ENCODE assay signal across 20 cellular contexts in genomic region chr2:202120827-202121226, GRCh38. TPM values are rescaled to one million over a fixed set of nuclear protein-coding genes. Genes with fewer than 3 reads are reported as not detected.
DNase-seq lines count a peak whose midpoint lies in the region; ATAC-seq, FAIRE-seq and TF ChIP-seq lines count a peak whose summit lies in the region.
"Had no signal": no experiment of that assay in that cellular context is flagged by ENCODE, and none has a peak within 500 bp of the region (broad histone marks: within the 10 kb centered on the region; RNA-seq: fewer than 3 reads in every experiment).

No MANE protein-coding gene starts in this region.

- H2BK15ac ChIP-seq in IMR-90 (ENCODE audit: low read depth, low read length): no peak overlapping the region

- no peak overlapping the region for H3K14ac ChIP-seq in IMR-90 (replicated peaks; ENCODE audit: low read depth, low read length)

- no peaks in the 10 kb centered on the region for H3K27me3 ChIP-seq in IMR-90 (ENCODE audit: control insufficient read depth, insufficient read depth, low read length)
- H3K27me3 ChIP-seq in GM12878 (replicated peaks in 1 of 2; ENCODE audit: control insufficient read depth in 2 of 2, insufficient read depth in 2 of 2, low read length in 1 of 2): 0 out of 4 replicates have a peak, but pooled peaks cover 0 to 3% of the 10 kb centered on the region in 2 experiments
- H3K27me3 ChIP-seq in neural progenitor cell: no peaks in the 10 kb centered on the region

- SMC1A ChIA-PET in GM12878 (lab: Charles Lee; ENCODE audit: uncharacterized antibody, unreplicated experiment): no interaction called here

- H3K9me3 Mint-ChIP-seq in neural progenitor cell: peaks cover 16% of the 10 kb centered on the region

- no peak overlapping the region for H4K91ac ChIP-seq in IMR-90 (ENCODE audit: insufficient read depth, low read depth, low read length)

- H2AK9ac ChIP-seq in IMR-90 (replicated peaks; ENCODE audit: low read depth, low read length, poor library complexity): no peak overlapping the region

- H3K4me3 Mint-ChIP-seq in neural progenitor cell: peak overlapping the region; percentile 8
- H3K4me3 Mint-ChIP-seq: GM23338, H9 had no signal

- H3K79me1 ChIP-seq in IMR-90 (ENCODE audit: low read depth in 1 of 2, low read length in 2 of 2): no peaks in the 10 kb centered on the region; a peak in 1 of 4 replicates

- H3K23ac ChIP-seq in IMR-90 (ENCODE audit: low read depth, low read length): no peak overlapping the region

- H3K9ac ChIP-seq in IMR-90 (ENCODE audit: low read depth, low read length) (no peak overlapping the region), GM12878 (ENCODE audit: control insufficient read depth, insufficient read depth, low read length) (no peak overlapping the region), neural progenitor cell (no peak overlapping the region)

- no peak overlapping the region; the same call in 1 of the 2 replicates for H2BK120ac ChIP-seq in IMR-90 (ENCODE audit: low read depth, low read length)

- H4K8ac ChIP-seq in IMR-90 (ENCODE audit: low read depth in 2 of 2, low read length in 2 of 2): no peak overlapping the region

- H3K27me3 Mint-ChIP-seq in neural progenitor cell (ENCODE audit: insufficient read depth, low read depth): peaks cover 4% of the 10 kb centered on the region

- H3K4me2 ChIP-seq in IMR-90 (ENCODE audit: low read depth, low read length): no peak overlapping the region
- no peak overlapping the region for H3K4me2 ChIP-seq in GM12878 (ENCODE audit: control insufficient read depth, insufficient read depth)
- H3K4me2 ChIP-seq in neural progenitor cell: no peak overlapping the region
- H3K4me2 ChIP-seq: GM23338 had no signal

- H4K20me1 ChIP-seq in IMR-90 (ENCODE audit: insufficient read depth, low read length) (no peaks in the 10 kb centered on the region), GM12878 (ENCODE audit: control insufficient read depth, insufficient read depth) (no peaks in the 10 kb centered on the region), neural progenitor cell (ENCODE audit: low read depth) (no peaks in the 10 kb centered on the region)

- no peak overlapping the region for H3K27ac ChIP-seq in IMR-90 (ENCODE audit: insufficient read depth, low read length)
- no peak overlapping the region for H3K27ac ChIP-seq in GM12878 (ENCODE audit: control insufficient read depth, insufficient read depth)
- no peak overlapping the region for H3K27ac ChIP-seq in neural progenitor cell

- H3F3A ChIP-seq in neural progenitor cell (ENCODE audit: low read depth): peaks cover 12% of the 10 kb centered on the region

- in situ Hi-C loops in IMR-90 (cut with MboI; ENCODE audit: low sequenced_read_pairs): no loop called here
- in situ Hi-C loops in GM12878 (cut with MboI): no loop called here

- H3K36me3 ChIP-seq in IMR-90 (ENCODE audit: control insufficient read depth, insufficient read depth, low read length) (no peaks in the 10 kb centered on the region), GM12878 (ENCODE audit: control insufficient read depth in 2 of 2, insufficient read depth in 2 of 2, low read length in 1 of 2) (no peaks in the 10 kb centered on the region), neural progenitor cell (no peaks in the 10 kb centered on the region)

- H3K4ac ChIP-seq in IMR-90 (ENCODE audit: low read depth, low read length): peak overlapping the region; percentile 56

- no peak overlapping the region for H4K5ac ChIP-seq in IMR-90 (ENCODE audit: low read depth, low read length)

- H2AK5ac ChIP-seq in IMR-90 (ENCODE audit: low read depth, low read length): 0 out of 2 replicates have a peak overlapping the region, but pooled peaks have one; percentile 40

- CTCF ChIA-PET in IMR-90 (lab: Yijun Ruan, JAX) (no interaction called here), GM12878 (lab: Yijun Ruan, JAX) (interaction anchor here (0.6 to 1.2 kb wide), 2 partner anchors 18 to 58 kb away, joined by 3 to 6 read pairs; no protein-coding TSS in a partner anchor)

- intact Hi-C loops in IMR-90 (cut with micrococcal nuclease): no loop called here
- intact Hi-C loops in GM12878 (cut with micrococcal nuclease; ENCODE audit: unreplicated experiment): no loop called here

- H2BK5ac ChIP-seq in IMR-90 (ENCODE audit: low read depth, low read length, poor library complexity, severe bottlenecking): no peak overlapping the region

- H3K4me1 Mint-ChIP-seq in neural progenitor cell: peaks cover 32% of the 10 kb centered on the region

- TF ChIP-seq EP300 in Ishikawa (IDR thresholded peaks at IDR 0.05; ENCODE audit: borderline replicate concordance) (no peak), GM12878 (IDR thresholded peaks at IDR 0.05; ENCODE audit: borderline replicate concordance in 1 of 2, control insufficient read depth in 1 of 2, low read depth in 2 of 2, low read length in 2 of 2) (no peak)

- peaks cover 17% of the 10 kb centered on the region for H3K9me1 ChIP-seq in IMR-90 (ENCODE audit: insufficient read depth, low read length)

- H2AFZ ChIP-seq in IMR-90 (replicated peaks; ENCODE audit: low read length, poor library complexity): no peak overlapping the region
- H2AFZ ChIP-seq in GM12878 (ENCODE audit: control insufficient read depth, low read depth, low read length): no peak overlapping the region
- H2AFZ ChIP-seq in neural progenitor cell (replicated peaks): no peak overlapping the region
- H2AFZ ChIP-seq: GM23338 had no signal

- H3K4me3 ChIP-seq in IMR-90 (ENCODE audit: insufficient read depth, low read depth, low read length): no peak overlapping the region
- H3K4me3 ChIP-seq in GM12878: no peak overlapping the region
- H3K4me3 ChIP-seq in neural progenitor cell: no peak overlapping the region
- H3K4me3 ChIP-seq: GM23338 had no signal

- TF ChIP-seq RAD21 in IMR-90 (IDR thresholded peaks at IDR 0.05; ENCODE audit: low read length): no peak
- no peak for TF ChIP-seq RAD21 in Ishikawa (IDR thresholded peaks at IDR 0.05; ENCODE audit: low read depth)
- no peak for TF ChIP-seq RAD21 in GM12878 (IDR thresholded peaks at IDR 0.05; ENCODE audit: insufficient read depth, low read depth, low read length)

- TF ChIP-seq POLR2A in IMR-90 (IDR thresholded peaks at IDR 0.05; ENCODE audit: low read depth, low read length): no peak
- TF ChIP-seq POLR2A in GM12878 (IDR thresholded peaks at IDR 0.05; ENCODE audit: low read depth, low read length): no peak

- POLR2A ChIA-PET in IMR-90 (lab: Charles Lee; ENCODE audit: unreplicated experiment): no interaction called here
- POLR2A ChIA-PET in GM12878 (lab: Charles Lee): no interaction called here

- no peak overlapping the region for H3K27ac Mint-ChIP-seq in neural progenitor cell
- H3K27ac Mint-ChIP-seq: CD4-positive, alpha-beta memory T cell; GM23338; H9 had no signal

- no CpG with 5 or more reads among the region's 3 CpGs for WGBS in IMR-90 (ENCODE audit: extremely low coverage in 2 of 2, insufficient read length in 1 of 2), 2 experiments
- WGBS in GM12878 (ENCODE audit: insufficient coverage, insufficient replicate concordance, low lambda C conversion rate, missing lambda C conversion rate): 31% methylated on average over 3 of the region's 3 CpGs

- no peaks in the 10 kb centered on the region for H3K36me3 Mint-ChIP-seq in neural progenitor cell
- H3K36me3 Mint-ChIP-seq: CD4-positive, alpha-beta memory T cell had no signal

- H2BK20ac ChIP-seq in IMR-90 (ENCODE audit: low read depth, low read length): no peak overlapping the region; the same call in 1 of the 2 replicates

- H3K18ac ChIP-seq in IMR-90 (ENCODE audit: low read depth, low read length): no peak overlapping the region

- no peak for TF ChIP-seq CTCF in IMR-90 (conservative IDR thresholded peaks at IDR 0.05; ENCODE audit: low read depth, low read length)
- no peak for TF ChIP-seq CTCF in GM12878 (IDR thresholded peaks at IDR 0.05 in 2 of 3, conservative IDR thresholded peaks at IDR 0.05 in 1 of 3; ENCODE audit: control insufficient read depth in 2 of 3, extremely low read depth in 1 of 3, insufficient read depth in 1 of 3, low read depth in 3 of 3, low read length in 3 of 3)
- TF ChIP-seq CTCF in neural progenitor cell (IDR thresholded peaks at IDR 0.05): no peak

- RAD21 ChIA-PET in GM12878 (lab: Charles Lee; ENCODE audit: unreplicated experiment): no interaction called here

- no peak for ATAC-seq in IMR-90 (ENCODE audit: low read depth)
- ATAC-seq in GM12878: no peak
- ATAC-seq: GM23338, HCT116 had no signal

- BruUV-seq in IMR-90 (replicated peaks; lab: Mats Ljungman, UMichigan) (no TSS peak), GM12878 (replicated peaks; lab: Mats Ljungman, UMichigan) (no TSS peak)

- no peak for FAIRE-seq in GM12878 (lab: Jason Lieb, UNC)
- FAIRE-seq: G401.6, GM19239 had no signal

- H3K56ac ChIP-seq in IMR-90 (ENCODE audit: extremely low read depth, insufficient read depth, low read length): no peak overlapping the region

- H3K4me1 ChIP-seq in IMR-90 (ENCODE audit: control insufficient read depth, insufficient read depth, low read length) (peaks cover 21% of the 10 kb centered on the region), GM12878 (ENCODE audit: control insufficient read depth, insufficient read depth, low read length) (no peaks in the 10 kb centered on the region), neural progenitor cell (peaks cover 12% of the 10 kb centered on the region)

- H3K79me2 ChIP-seq in GM12878 (ENCODE audit: control insufficient read depth, insufficient read depth, low read length) (no peaks in the 10 kb centered on the region), neural progenitor cell (ENCODE audit: low read depth) (no peaks in the 10 kb centered on the region)

- dilution Hi-C loops in IMR-90 (cut with HindIII; ENCODE audit: low sequenced_read_pairs, unreplicated experiment): no loop called here

- DNase-seq in IMR-90 (no peak), GM12878 (ENCODE audit: low read depth, low spot score) (no peak), neural progenitor cell (ENCODE audit: low spot score) (no peak)
- DNase-seq in stimulated activated CD4-positive, alpha-beta T cell treated with anti-CD3 and anti-CD28 coated beads, Interleukin-1b, Interleukin-23, amount 100 ng/mL, for 48 hours: no peak
- DNase-seq in activated CD4-positive, alpha-beta T cell treated with anti-CD3 and anti-CD28 coated beads, Interleukin-2, amount 50 U/mL, for 4 hours: no peak
- DNase-seq: C1 segment of cervical spinal cord; Calu3; CD4-positive, alpha-beta memory T cell; COR-L47; DMS153; DND-41; H9 had no signal

- H3K9me3 ChIP-seq in IMR-90 (ENCODE audit: control insufficient read depth, insufficient read depth, low read length): peaks cover 4% of the 10 kb centered on the region
- H3K9me3 ChIP-seq in GM12878 (replicated peaks; ENCODE audit: control insufficient read depth, insufficient read depth, low read length): no peaks in the 10 kb centered on the region; the same call in 2 of the 3 replicates
- no peaks in the 10 kb centered on the region for H3K9me3 ChIP-seq in neural progenitor cell (ENCODE audit: low read depth)

RNA-seq across cellular contexts. Expression of gene KIAA2012, which starts 47.8 kb away (rescaled TPM):
- under 0.01 TPM in 2 replicates for total RNA-seq in IMR-90 (2012; rRNA removed)
- 0.04 and 0.09 TPM in 2 replicates for polyA plus RNA-seq in IMR-90 (2012; rRNA removed)
- 0.04 and 0.05 TPM in 2 replicates for polyA plus RNA-seq in IMR-90 (2012; cell fraction: cytosol; rRNA removed)
- polyA plus RNA-seq in IMR-90 (2012; cell fraction: nucleus; rRNA removed; ENCODE audit: low replicate concordance): 0.61 and 1.0 TPM in 2 replicates
- total RNA-seq in GM12878 (2013; cell fraction: nucleolus; rRNA removed): not detected in 2 replicates
- total RNA-seq in GM12878 (2014; rRNA removed): not detected in 2 replicates
- total RNA-seq in GM12878 (2014; rRNA removed; fragmentation: Illumina TruSeq; extraction: Trizol): not detected in 2 replicates
- not detected in 2 replicates for total RNA-seq in GM12878 (2021)
- polyA plus RNA-seq in GM12878 (2011; ENCODE audit: low read depth): not detected
- polyA plus RNA-seq in GM12878 (2011; rRNA removed): 0.04 TPM in 1 of 2 replicates, not detected in the other
- polyA plus RNA-seq in GM12878 (2011; cell fraction: cytosol; rRNA removed): not detected in 2 replicates
- polyA plus RNA-seq in GM12878 (2011; cell fraction: nucleus; rRNA removed): 0.12 TPM in 1 of 2 replicates, not detected in the other
- polyA plus RNA-seq in GM12878 (2012): not detected in 2 replicates
- polyA plus RNA-seq in GM12878 (2014; fragmentation: Illumina TruSeq; extraction: Trizol): not detected in 2 replicates
- not detected for polyA plus RNA-seq in GM12878 (2014; fragmentation: Nextera tagmentation; extraction: Ambion mirVana)
- polyA plus RNA-seq in GM12878 (2014; rRNA removed): not detected in 2 replicates
- under 1 TPM in 1 of 2 experiments, not detected in 1; 0.03 TPM for polyA plus RNA-seq in GM12878 (2016; fragmentation: Nextera tagmentation; extraction: Ambion mirVana)
- polyA minus RNA-seq in GM12878 (2011; rRNA and poly(A)+ RNA removed): not detected in 2 replicates
- not detected in 2 replicates for polyA minus RNA-seq in GM12878 (2011; cell fraction: cytosol; rRNA and poly(A)+ RNA removed)
- polyA minus RNA-seq in GM12878 (2011; cell fraction: nucleus; rRNA and poly(A)+ RNA removed): not detected in 2 replicates
- total RNA-seq in neural progenitor cell (ENCODE audit: low replicate concordance): not detected in 2 replicates
- total RNA-seq: A172; A673; Calu3; CD4-positive, alpha-beta memory T cell; H4; H9 had no signal
- polyA plus RNA-seq: CD4-positive, alpha-beta memory T cell had no signal
